Comparison of ENCODE assay signal across 29 cellular contexts in the genomic region with DNA sequence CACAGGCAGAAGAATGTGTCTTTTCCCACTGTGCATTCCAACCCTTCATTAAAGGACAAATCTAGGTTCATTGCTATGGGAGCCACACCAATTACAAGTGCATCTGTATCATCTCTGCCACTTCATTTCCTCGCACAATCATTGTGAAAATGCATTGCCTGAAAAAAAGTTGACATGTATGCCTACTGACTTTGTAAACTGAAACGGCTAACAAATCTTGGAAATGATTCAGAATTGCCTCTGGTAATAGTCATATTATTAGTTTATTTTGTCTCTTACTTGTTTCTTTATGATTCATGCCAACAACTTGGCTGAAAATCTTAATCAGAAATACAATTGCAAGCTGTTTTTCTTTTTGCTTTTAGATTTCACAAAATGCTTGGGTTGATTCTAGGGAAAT.
A peak's percentile ranks its signal among the peaks of the same experiment; 100 is the strongest.
DNase-seq lines count a peak whose midpoint lies in the region; ATAC-seq, FAIRE-seq and TF ChIP-seq lines count a peak whose summit lies in the region.
"Had no signal": no experiment of that assay in that cellular context is flagged by ENCODE, and none has a peak within 500 bp of the region (broad histone marks: within the 10 kb centered on the region; RNA-seq: fewer than 3 reads in every experiment).

No MANE protein-coding gene starts in this region.

- peaks cover 1% of the 10 kb centered on the region for H3K9me3 Mint-ChIP-seq in activated naive CD4-positive, alpha-beta T cell treated with anti-CD3 and anti-CD28 coated beads for 36 hours
- H3K9me3 Mint-ChIP-seq: activated CD4-positive, alpha-beta memory T cell treated with anti-CD3 and anti-CD28 coated beads, Interleukin-2, amount 10 ng/mL, durations not matched to agents 7 days and 5 days had no signal

- no peak overlapping the region for H3K4me3 ChIP-seq in bronchial epithelial cell (ENCODE audit: low read depth, low read length)
- H3K4me3 ChIP-seq in osteoblast (ENCODE audit: insufficient read depth, low read length): no peak overlapping the region
- H3K4me3 ChIP-seq: esophagus squamous epithelium, HAP-1, SJSA1, thoracic aorta, vagina had no signal

- no peaks in the 10 kb centered on the region for H4K20me1 ChIP-seq in osteoblast (ENCODE audit: insufficient read depth, low read length)

- H3K4me2 ChIP-seq in osteoblast (ENCODE audit: insufficient read depth, low read length): no peak overlapping the region

- H3K27me3 ChIP-seq in bronchial epithelial cell (ENCODE audit: control insufficient read depth, insufficient read depth, low read length) (no peaks in the 10 kb centered on the region), osteoblast (ENCODE audit: insufficient read depth, low read length) (no peaks in the 10 kb centered on the region)
- H3K27me3 ChIP-seq: esophagus squamous epithelium, SJSA1, vagina had no signal

- peak; percentile 34 for DNase-seq in bronchial epithelial cell (ENCODE audit: low read depth)
- DNase-seq in osteoblast (ENCODE audit: insufficient read length, low spot score, missing footprints): peak; percentile 75
- DNase-seq in activated naive CD4-positive, alpha-beta T cell treated with anti-CD3 and anti-CD28 coated beads for 36 hours: no peak
- DNase-seq in cerebellar cortex (ENCODE audit: low spot score): no peak
- DNase-seq in cerebellum (ENCODE audit: low spot score): no peak
- DNase-seq in DMS153 treated with DMSO at 0.1 percent for 48 hours (lab: John Stamatoyannopoulos, UW; ENCODE audit: unreplicated experiment): no peak
- DNase-seq: activated CD4-positive, alpha-beta memory T cell treated with anti-CD3 and anti-CD28 coated beads, Interleukin-2, amount 10 ng/mL, durations not matched to agents 7 days and 5 days; activated CD4-positive, CD25-positive, alpha-beta regulatory T cell treated with anti-CD3 and anti-CD28 coated beads, Interleukin-2, amount 50 U/mL, for 72 hours; activated CD8-positive, alpha-beta memory T cell treated with anti-CD3 and anti-CD28 coated beads, Interleukin-2, amount 50 U/mL, for 48 hours; activated naive CD4-positive, alpha-beta T cell treated with anti-CD3 and anti-CD28 coated beads, Interleukin-2, amount 50 U/mL, for 16 hours; amygdala; caudate nucleus; dermis blood vessel endothelial cell; esophagus squamous epithelium; naive thymus-derived CD8-positive, alpha-beta T cell; NCI-H1092 treated with DMSO at 0.1 percent for 48 hours; NCI-H187 treated with DMSO at 0.1 percent for 48 hours; NCI-H526 treated with DMSO at 0.1 percent for 48 hours; nucleus accumbens; stimulated activated naive CD8-positive, alpha-beta T cell treated with anti-CD3 and anti-CD28 coated beads, Interleukin-15, Interleukin-2, amounts not matched to agents 100 U/mL and 50 U/mL, for 24 hours had no signal

- no peaks in the 10 kb centered on the region for H3K4me1 Mint-ChIP-seq in activated naive CD4-positive, alpha-beta T cell treated with anti-CD3 and anti-CD28 coated beads for 36 hours (ENCODE audit: low read depth)
- H3K4me1 Mint-ChIP-seq: activated CD4-positive, alpha-beta memory T cell treated with anti-CD3 and anti-CD28 coated beads, Interleukin-2, amount 10 ng/mL, durations not matched to agents 7 days and 5 days; CD14-positive monocyte; naive thymus-derived CD8-positive, alpha-beta T cell had no signal

- H3K4me1 ChIP-seq in osteoblast (ENCODE audit: insufficient read depth, low read length): no peaks in the 10 kb centered on the region
- H3K4me1 ChIP-seq: esophagus squamous epithelium, HAP-1, vagina had no signal

- no peak overlapping the region for H2AFZ ChIP-seq in osteoblast (ENCODE audit: low read length)

- no peak for TF ChIP-seq CTCF in bronchial epithelial cell (IDR thresholded peaks at IDR 0.05; ENCODE audit: insufficient read depth, low read length, severe bottlenecking)
- TF ChIP-seq CTCF in osteoblast (IDR thresholded peaks at IDR 0.05; ENCODE audit: extremely low read depth, low read depth, low read length): no peak

- CTCF ChIA-PET in activated naive CD4-positive, alpha-beta T cell treated with anti-CD3 and anti-CD28 coated beads for 36 hours (lab: Charles Lee): no interaction called here

- H3K79me2 ChIP-seq in osteoblast (ENCODE audit: insufficient read depth, low read length): no peaks in the 10 kb centered on the region

- H3K36me3 Mint-ChIP-seq in activated naive CD4-positive, alpha-beta T cell treated with anti-CD3 and anti-CD28 coated beads for 36 hours (ENCODE audit: low read depth): no peaks in the 10 kb centered on the region
- H3K36me3 Mint-ChIP-seq: CD14-positive monocyte; naive thymus-derived CD8-positive, alpha-beta T cell had no signal

- H3K4me3 Mint-ChIP-seq in activated naive CD4-positive, alpha-beta T cell treated with anti-CD3 and anti-CD28 coated beads for 36 hours: no peak overlapping the region
- H3K4me3 Mint-ChIP-seq: activated CD4-positive, alpha-beta memory T cell treated with anti-CD3 and anti-CD28 coated beads, Interleukin-2, amount 10 ng/mL, durations not matched to agents 7 days and 5 days; CD14-positive monocyte; naive thymus-derived CD8-positive, alpha-beta T cell had no signal

- no peaks in the 10 kb centered on the region for H3K27me3 Mint-ChIP-seq in activated naive CD4-positive, alpha-beta T cell treated with anti-CD3 and anti-CD28 coated beads for 36 hours (ENCODE audit: low read depth)
- H3K27me3 Mint-ChIP-seq: activated CD4-positive, alpha-beta memory T cell treated with anti-CD3 and anti-CD28 coated beads, Interleukin-2, amount 10 ng/mL, durations not matched to agents 7 days and 5 days had no signal

- no peak overlapping the region for H3K27ac Mint-ChIP-seq in activated naive CD4-positive, alpha-beta T cell treated with anti-CD3 and anti-CD28 coated beads for 36 hours
- H3K27ac Mint-ChIP-seq: activated CD4-positive, alpha-beta memory T cell treated with anti-CD3 and anti-CD28 coated beads, Interleukin-2, amount 10 ng/mL, durations not matched to agents 7 days and 5 days; CD14-positive monocyte; naive thymus-derived CD8-positive, alpha-beta T cell had no signal

- intact Hi-C loops in activated naive CD4-positive, alpha-beta T cell treated with anti-CD3 and anti-CD28 coated beads for 36 hours (cut with micrococcal nuclease): no loop called here

- no peaks in the 10 kb centered on the region for H3K36me3 ChIP-seq in bronchial epithelial cell (ENCODE audit: control insufficient read depth, insufficient read depth, low read length)
- H3K36me3 ChIP-seq in osteoblast (ENCODE audit: insufficient read depth, low read length): no peaks in the 10 kb centered on the region
- H3K36me3 ChIP-seq: esophagus squamous epithelium, HAP-1, SJSA1, thoracic aorta, vagina had no signal

- H3K9me3 ChIP-seq in osteoblast (ENCODE audit: low read depth, low read length): no peaks in the 10 kb centered on the region
- H3K9me3 ChIP-seq: esophagus squamous epithelium, HAP-1, SJSA1, thoracic aorta, vagina had no signal

- ATAC-seq in GM18511 (IDR thresholded peaks at IDR 0.05; ENCODE audit: unreplicated experiment) (peak; percentile 65), HG03108 (IDR thresholded peaks at IDR 0.05; ENCODE audit: unreplicated experiment) (peak; percentile 55)
- ATAC-seq: naive thymus-derived CD8-positive, alpha-beta T cell; stimulated activated naive CD8-positive, alpha-beta T cell treated with anti-CD3 and anti-CD28 coated beads, Interleukin-15, Interleukin-2, amounts not matched to agents 100 U/mL and 50 U/mL, for 24 hours had no signal

- H3K27ac ChIP-seq in osteoblast (ENCODE audit: low read depth, low read length): no peak overlapping the region
- H3K27ac ChIP-seq: esophagus squamous epithelium, SJSA1, thoracic aorta, vagina had no signal

- no peak for FAIRE-seq in bronchial epithelial cell (lab: Jason Lieb, UNC)
- FAIRE-seq: keratinocyte, TTC549 had no signal

Comparison
In these comparisons a context has a peak if more than half of its experiments do, and no peak if none do; other contexts are left out.
1. DNase-seq: peak in bronchial epithelial cell (single experiment) and osteoblast (single experiment); none in activated naive CD4-positive, alpha-beta T cell treated with anti-CD3 and anti-CD28 coated beads for 36 hours (single experiment), cerebellar cortex (single experiment), cerebellum (single experiment) and DMS153 treated with DMSO at 0.1 percent for 48 hours (single experiment).